In the genomic region with DNA sequence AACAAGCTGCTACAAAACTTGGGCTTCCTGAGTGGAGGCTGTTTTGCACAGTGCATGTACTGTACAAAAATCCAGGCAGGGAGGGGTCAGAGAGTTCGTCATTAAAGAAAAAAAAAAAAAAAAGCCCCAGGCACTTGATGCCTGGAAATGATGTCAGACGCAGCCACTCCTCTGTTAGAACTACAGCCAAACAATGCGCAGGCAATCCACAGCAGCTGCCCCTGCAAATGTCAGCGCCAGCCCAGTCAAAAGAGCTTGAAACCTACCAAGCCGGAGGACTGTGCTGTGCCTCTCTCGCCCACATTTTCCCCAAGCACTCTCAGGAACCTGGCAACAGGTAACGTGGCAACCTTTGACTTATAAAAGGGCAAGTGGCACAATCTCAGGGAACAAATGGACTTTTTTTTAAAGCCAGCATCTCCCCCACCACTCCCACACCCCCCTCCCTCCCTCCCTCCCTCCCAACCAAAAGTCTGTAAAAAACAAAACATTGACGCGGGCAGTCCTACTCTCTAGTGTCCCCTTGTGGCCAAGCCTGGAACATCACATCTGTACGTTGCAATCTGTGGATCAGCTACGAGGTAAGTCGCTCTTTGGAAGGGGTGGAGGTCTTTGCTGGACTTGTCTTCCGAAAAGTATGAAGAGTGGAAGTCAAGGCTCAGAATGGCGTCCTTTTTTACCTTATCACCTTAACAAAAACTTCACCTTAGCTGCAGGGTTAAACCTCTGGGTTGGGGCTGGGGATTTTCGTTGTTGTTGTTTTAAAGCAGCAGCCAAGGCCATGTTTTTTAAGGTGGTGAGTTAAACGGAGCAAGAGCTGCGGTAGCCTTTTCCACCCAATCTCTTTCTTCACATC, we compare ENCODE assay signal across 8 cellular contexts.
DNase-seq lines count a peak whose midpoint lies in the region; ATAC-seq and TF ChIP-seq lines count a peak whose summit lies in the region.

No MANE protein-coding gene starts in this region.

- H3K4me3 ChIP-seq in GM12865 (ENCODE audit: low read depth, low read length) (peak overlapping the region; percentile 58), parathyroid adenoma (ENCODE audit: low read depth, low read length) (peak overlapping the region; percentile 56), tibial nerve (peak overlapping the region; percentile 24 to 65 (median 52))

- H3K27ac ChIP-seq in parathyroid adenoma (peak overlapping the region; percentile 96), tibial nerve (peak overlapping the region; percentile 93 to 99 (median 97))

- peak; percentile 85 to 96 for TF ChIP-seq EP300 in tibial nerve (IDR thresholded peaks at IDR 0.05)

- H3K4me3 Mint-ChIP-seq in activated naive CD8-positive, alpha-beta T cell treated with anti-CD3 and anti-CD28 coated beads for 36 hours = peak overlapping the region; percentile 85

- peak; percentile 38 to 48 for TF ChIP-seq POLR2A in tibial nerve (IDR thresholded peaks at IDR 0.05)

- peaks cover 19% of the 10 kb centered on the region for H3K36me3 Mint-ChIP-seq in activated naive CD8-positive, alpha-beta T cell treated with anti-CD3 and anti-CD28 coated beads for 36 hours

- peak; percentile 92 for DNase-seq in GM12865 (ENCODE audit: low read depth)
- DNase-seq in NCI-H1092 (lab: John Stamatoyannopoulos, UW) = peak; percentile 75
- peak; percentile 43 for DNase-seq in SKM-1 (lab: John Stamatoyannopoulos, UW; ENCODE audit: unreplicated experiment)
- peak; percentile 86 for DNase-seq in activated naive CD8-positive, alpha-beta T cell treated with anti-CD3 and anti-CD28 coated beads for 36 hours
- DNase-seq in Right ventricle myocardium inferior (ENCODE audit: missing footprints) = peak; percentile 85
- peak; percentile 90 to 98 for DNase-seq in tibial nerve (ENCODE audit: low spot score in 2 of 2)

- TF ChIP-seq CTCF in GM12865 (IDR thresholded peaks at IDR 0.05; ENCODE audit: insufficient read depth, low read depth, low read length, missing control alignments) (peak; percentile 89), parathyroid adenoma (IDR thresholded peaks at IDR 0.05) (peak; percentile 77), tibial nerve (IDR thresholded peaks at IDR 0.05) (peak; percentile 88 to 99 (median 95))

- ATAC-seq in HG02610 (IDR thresholded peaks at IDR 0.05; ENCODE audit: unreplicated experiment) (peak; percentile 63), Right ventricle myocardium inferior (peak; percentile 92)

- peaks cover 49% of the 10 kb centered on the region for H3K4me1 Mint-ChIP-seq in activated naive CD8-positive, alpha-beta T cell treated with anti-CD3 and anti-CD28 coated beads for 36 hours

- no peaks in the 10 kb centered on the region for H3K9me3 Mint-ChIP-seq in activated naive CD8-positive, alpha-beta T cell treated with anti-CD3 and anti-CD28 coated beads for 36 hours

- H3K36me3 ChIP-seq in parathyroid adenoma (ENCODE audit: control insufficient read depth, insufficient read depth, low read length) (no peaks in the 10 kb centered on the region), tibial nerve (no peaks in the 10 kb centered on the region)

- peak overlapping the region; percentile 95 for H3K27ac Mint-ChIP-seq in activated naive CD8-positive, alpha-beta T cell treated with anti-CD3 and anti-CD28 coated beads for 36 hours

- no peaks in the 10 kb centered on the region for H3K27me3 Mint-ChIP-seq in activated naive CD8-positive, alpha-beta T cell treated with anti-CD3 and anti-CD28 coated beads for 36 hours

- H3K4me2 ChIP-seq in parathyroid adenoma (ENCODE audit: low read length) = peak overlapping the region; percentile 78

- no peaks in the 10 kb centered on the region for H3K27me3 ChIP-seq in parathyroid adenoma (ENCODE audit: control insufficient read depth, insufficient read depth, low read length)
- H3K27me3 ChIP-seq in tibial nerve = no peaks in the 10 kb centered on the region

- H3K4me1 ChIP-seq in parathyroid adenoma (peaks cover 34% of the 10 kb centered on the region), tibial nerve (peaks cover 0 to 57% (median 42%) of the 10 kb centered on the region in 4 donors)

- peak overlapping the region; percentile 93 for H2AFZ ChIP-seq in parathyroid adenoma

- WGBS in tibial nerve, 2 donors = 0% methylated on average over 17 of the region's 17 CpGs

- intact Hi-C loops in Right ventricle myocardium inferior (cut with DNase I) = loop anchor here (2.0 kb wide), 2 partner anchors 73 to 145 kb away; no protein-coding TSS in a partner anchor

- H3K9ac ChIP-seq in parathyroid adenoma = no peak overlapping the region

- H3K9me3 ChIP-seq in parathyroid adenoma (ENCODE audit: control insufficient read depth, low read length) = no peaks in the 10 kb centered on the region
- H3K9me3 ChIP-seq in tibial nerve = no peaks in the 10 kb centered on the region

- H3K79me2 ChIP-seq in parathyroid adenoma = no peaks in the 10 kb centered on the region

Comparison
In these comparisons a context has a peak if more than half of its experiments do, and no peak if none do; other contexts are left out.
1. Peak in every context shown above with its lines: DNase-seq, ATAC-seq, H3K4me3 ChIP-seq and H3K27ac ChIP-seq.
2. DNase-seq: peak in every context shown above with its lines; median percentile 94 in tibial nerve; 92 in GM12865; 86 in activated naive CD8-positive, alpha-beta T cell treated with anti-CD3 and anti-CD28 coated beads for 36 hours; 85 in Right ventricle myocardium inferior; 75 in NCI-H1092; 43 in SKM-1.